10 cellular contexts compared by ENCODE assay signal in the genomic region with DNA sequence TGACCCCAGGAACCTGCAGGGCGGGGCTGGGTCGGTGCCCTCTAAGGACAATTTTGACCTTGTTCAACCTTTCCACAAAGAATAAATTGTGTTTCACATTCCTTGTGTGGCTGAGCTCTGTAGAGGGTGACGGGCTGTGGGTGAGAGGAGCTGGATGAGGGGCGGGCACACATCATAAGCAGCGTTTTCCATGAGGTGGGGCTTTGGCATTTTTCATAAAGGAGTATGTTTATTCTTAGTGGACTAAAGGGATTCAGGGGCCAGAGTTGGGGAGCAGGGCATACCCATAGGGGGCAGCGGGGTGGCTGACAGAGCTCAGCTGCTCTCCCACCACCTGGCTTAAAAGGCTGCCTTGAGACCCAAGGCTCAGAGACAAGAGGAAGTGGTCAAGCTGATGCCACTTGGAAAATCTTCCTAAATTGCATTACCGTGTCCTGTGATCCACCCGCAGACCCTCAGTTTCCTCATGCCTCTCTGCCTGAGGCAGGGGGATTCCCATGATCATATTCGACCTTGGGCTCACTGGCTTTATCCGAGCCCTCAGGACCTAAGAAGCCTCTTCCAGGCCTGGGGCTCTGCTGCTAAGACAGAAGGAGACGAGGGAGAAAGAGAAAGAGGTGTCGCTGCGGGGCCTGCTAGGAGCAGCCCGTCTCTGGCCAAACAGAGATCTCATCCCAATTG. TPM values are rescaled to one million over a fixed set of nuclear protein-coding genes. Genes with fewer than 3 reads are reported as not detected.
DNase-seq lines count a peak whose midpoint lies in the region; ATAC-seq, FAIRE-seq and TF ChIP-seq lines count a peak whose summit lies in the region.
"Had no signal": no experiment of that assay in that cellular context is flagged by ENCODE, and none has a peak within 500 bp of the region (broad histone marks: within the 10 kb centered on the region; RNA-seq: fewer than 3 reads in every experiment).

No MANE protein-coding gene starts in this region.

- no peaks in the 10 kb centered on the region for H3K9me2 ChIP-seq in GM23248 (ENCODE audit: insufficient read depth)

- H3K27ac ChIP-seq in GM23248 (peak overlapping the region; percentile 100), astrocyte (ENCODE audit: low read depth, low read length) (peak overlapping the region; percentile 99), spleen (peak overlapping the region; percentile 43 to 82 (median 68))

- peak overlapping the region; percentile 46; the same call in 1 of the 2 replicates for H3K4me3 ChIP-seq in GM23248
- H3K4me3 ChIP-seq in astrocyte (ENCODE audit: insufficient read depth, low read depth, low read length), result peak overlapping the region; percentile 34
- H3K4me3 ChIP-seq in spleen, result no peak overlapping the region

- peak overlapping the region; percentile 94 for H3K9ac ChIP-seq in GM23248
- peak overlapping the region; percentile 85 for H3K9ac ChIP-seq in astrocyte (ENCODE audit: low read length)

- no peaks in the 10 kb centered on the region for H3K27me3 Mint-ChIP-seq in astrocyte (ENCODE audit: low read depth, unreplicated experiment)
- H3K27me3 Mint-ChIP-seq: activated naive CD4-positive, alpha-beta T cell treated with anti-CD3 and anti-CD28 coated beads, Interleukin-2, amount 50 U/mL, for 24 hours had no signal

- FAIRE-seq in astrocyte (lab: Jason Lieb, UNC), result no peak

- peaks cover 68% of the 10 kb centered on the region for H3K4me1 ChIP-seq in GM23248 (ENCODE audit: insufficient read depth)
- peaks cover 70% of the 10 kb centered on the region for H3K4me1 ChIP-seq in astrocyte (ENCODE audit: insufficient read depth, low read length)
- peaks cover 18 to 77% (median 55%) of the 10 kb centered on the region in 6 donors for H3K4me1 ChIP-seq in spleen

- TF ChIP-seq CTCF in astrocyte (IDR thresholded peaks at IDR 0.05; ENCODE audit: insufficient read depth, low read depth, low read length) (no peak), spleen (IDR thresholded peaks at IDR 0.05 in 8 of 11, conservative IDR thresholded peaks at IDR 0.05 in 3 of 11) (no peak)

- H4K20me1 ChIP-seq in GM23248 (ENCODE audit: insufficient read depth) (no peaks in the 10 kb centered on the region), astrocyte (ENCODE audit: insufficient read depth, low read length) (peaks cover 35% of the 10 kb centered on the region)

- H2AFZ ChIP-seq in GM23248 (no peak overlapping the region), astrocyte (ENCODE audit: low read depth, low read length) (no peak overlapping the region)

- no peaks in the 10 kb centered on the region for H3K27me3 ChIP-seq in GM23248 (replicated peaks; ENCODE audit: insufficient read depth)
- H3K27me3 ChIP-seq in astrocyte (ENCODE audit: insufficient read depth, low read length), result no peaks in the 10 kb centered on the region
- peaks cover 0 to 14% (median 0%) of the 10 kb centered on the region in 7 donors for H3K27me3 ChIP-seq in spleen (replicated peaks in 1 of 7)

- peak overlapping the region; percentile 81 for H3K27ac Mint-ChIP-seq in astrocyte (ENCODE audit: unreplicated experiment)
- H3K27ac Mint-ChIP-seq: activated naive CD4-positive, alpha-beta T cell treated with anti-CD3 and anti-CD28 coated beads, Interleukin-2, amount 50 U/mL, for 24 hours had no signal

- H3K36me3 ChIP-seq in GM23248 (ENCODE audit: low read depth), result peaks cover 34% of the 10 kb centered on the region
- peaks cover 32% of the 10 kb centered on the region for H3K36me3 ChIP-seq in astrocyte (ENCODE audit: insufficient read depth, low read length)
- peaks cover 0 to 45% (median 16%) of the 10 kb centered on the region in 6 donors for H3K36me3 ChIP-seq in spleen

- in situ Hi-C loops in GM23248 (cut with MboI), result no loop called here

- no peak for ATAC-seq in GM21526 (IDR thresholded peaks at IDR 0.05; ENCODE audit: low FRiP score, unreplicated experiment)
- ATAC-seq in HG03565 (IDR thresholded peaks at IDR 0.05; ENCODE audit: unreplicated experiment), result no peak
- ATAC-seq: naive thymus-derived CD8-positive, alpha-beta T cell had no signal

- H3K36me3 Mint-ChIP-seq in astrocyte (ENCODE audit: low read depth, unreplicated experiment), result peaks cover 10% of the 10 kb centered on the region
- H3K36me3 Mint-ChIP-seq: activated naive CD4-positive, alpha-beta T cell treated with anti-CD3 and anti-CD28 coated beads, Interleukin-2, amount 50 U/mL, for 24 hours; naive thymus-derived CD8-positive, alpha-beta T cell had no signal

- WGBS in GM23248 (ENCODE audit: low coverage in 1 of 2, low lambda C conversion rate in 2 of 2, missing lambda C conversion rate in 2 of 2), 2 experiments, result 9 to 11% methylated on average over 14 of the region's 14 CpGs
- WGBS in spleen, 5 donors, result 28 to 55% (median 38%) methylated on average over 14 of the region's 14 CpGs

- H3F3A ChIP-seq in GM23248 (ENCODE audit: insufficient read depth), result peaks cover 84% of the 10 kb centered on the region

- DNase-seq in GM23248 (peak; percentile 83), astrocyte (ENCODE audit: low read depth) (peak; percentile 72), iPS-NIHi11 (ENCODE audit: low spot score) (peak; percentile 54), spleen (no peak), T-helper 9 cell (no peak)
- DNase-seq in activated effector memory CD4-positive, alpha-beta T cell treated with anti-CD3 and anti-CD28 coated beads, Interleukin-2, amount 50 U/mL, for 16 hours, result no peak
- DNase-seq: naive thymus-derived CD8-positive, alpha-beta T cell had no signal

- peak overlapping the region; percentile 29 for H3K4me3 Mint-ChIP-seq in astrocyte (ENCODE audit: unreplicated experiment)
- H3K4me3 Mint-ChIP-seq: activated naive CD4-positive, alpha-beta T cell treated with anti-CD3 and anti-CD28 coated beads, Interleukin-2, amount 50 U/mL, for 24 hours; naive thymus-derived CD8-positive, alpha-beta T cell had no signal

- no peak for TF ChIP-seq POLR2A in spleen (IDR thresholded peaks at IDR 0.05)

- H3K4me1 Mint-ChIP-seq in astrocyte (ENCODE audit: low read depth, unreplicated experiment), result peaks cover 27% of the 10 kb centered on the region

- peaks cover 4% of the 10 kb centered on the region for H3K9me3 Mint-ChIP-seq in astrocyte (ENCODE audit: unreplicated experiment)
- H3K9me3 Mint-ChIP-seq: activated naive CD4-positive, alpha-beta T cell treated with anti-CD3 and anti-CD28 coated beads, Interleukin-2, amount 50 U/mL, for 24 hours; naive thymus-derived CD8-positive, alpha-beta T cell had no signal

- no peaks in the 10 kb centered on the region for H3K9me3 ChIP-seq in GM23248 (ENCODE audit: low read depth)
- H3K9me3 ChIP-seq in astrocyte (ENCODE audit: insufficient read depth, low read depth, low read length), result no peaks in the 10 kb centered on the region
- no peaks in the 10 kb centered on the region for H3K9me3 ChIP-seq in spleen

- H3K79me2 ChIP-seq in GM23248 (ENCODE audit: insufficient read depth), result peaks cover 36% of the 10 kb centered on the region
- peaks cover 33% of the 10 kb centered on the region for H3K79me2 ChIP-seq in astrocyte (ENCODE audit: insufficient read depth, low read length)

- intact Hi-C loops in spleen (cut with DNase I; ENCODE audit: low total_unique reads), result no loop called here

- H3K4me2 ChIP-seq in GM23248 (ENCODE audit: unreplicated experiment) (peak overlapping the region; percentile 88), astrocyte (ENCODE audit: low read length) (peak overlapping the region; percentile 61)

RNA-seq across cellular contexts. Expression of a gene that starts 11.4 kb away (rescaled TPM):
- total RNA-seq in GM23248 (2014; rRNA removed; shearing (Covaris generic)), result 450 and 475 TPM in 2 replicates
- 50.1 and 50.8 TPM in 2 replicates for polyA plus RNA-seq in GM23248 (2016; fragmentation: Nextera tagmentation; extraction: Ambion mirVana)
- 911 and 1,063 TPM in 2 replicates for total RNA-seq in astrocyte
- total RNA-seq in spleen, result 100 to 1,000 TPM in 1 of 7 donors, 10 to 100 TPM in 6; 42.6 to 126 (median 65.2) TPM
- 10 to 100 TPM in 2 of 3 donors, 1 to 10 TPM in 1; 6.6 to 30.8 (median 15.6) TPM for polyA plus RNA-seq in spleen
- polyA plus RNA-seq: naive thymus-derived CD8-positive, alpha-beta T cell had no signal

RNA-seq across cellular contexts. Expression of a gene that starts 18.1 kb away (rescaled TPM):
- total RNA-seq in GM23248 (2014; rRNA removed; shearing (Covaris generic)), result 44.3 and 96.6 TPM in 2 replicates
- polyA plus RNA-seq in GM23248 (2016; fragmentation: Nextera tagmentation; extraction: Ambion mirVana), result 208 and 230 TPM in 2 replicates
- total RNA-seq in astrocyte, result 169 and 182 TPM in 2 replicates
- 100 to 1,000 TPM in 1 of 7 donors, 10 to 100 TPM in 6; 55.2 to 111 (median 62.8) TPM for total RNA-seq in spleen
- polyA plus RNA-seq in spleen, result 100 to 1,000 TPM in 2 of 3 donors, 10 to 100 TPM in 1; 88.8 to 138 (median 137) TPM

RNA-seq across cellular contexts. Expression of a gene that starts 23.7 kb away (rescaled TPM):
- 202 and 253 TPM in 2 replicates for total RNA-seq in GM23248 (2014; rRNA removed; shearing (Covaris generic))
- polyA plus RNA-seq in GM23248 (2016; fragmentation: Nextera tagmentation; extraction: Ambion mirVana), result 159 and 161 TPM in 2 replicates
- total RNA-seq in astrocyte, result 142 and 157 TPM in 2 replicates
- 100 to 1,000 TPM in 6 of 7 donors, 10 to 100 TPM in 1; 99.6 to 205 (median 110) TPM for total RNA-seq in spleen
- polyA plus RNA-seq in spleen, result 10 to 100 TPM in 1 of 3 donors, 1 to 10 TPM in 2; 7.9 to 22.3 (median 8.9) TPM

RNA-seq across cellular contexts. Expression of a gene that starts 32.6 kb away (rescaled TPM):
- 0.65 and 0.89 TPM in 2 replicates for total RNA-seq in GM23248 (2014; rRNA removed; shearing (Covaris generic))
- 0.63 and 1.7 TPM in 2 replicates for polyA plus RNA-seq in GM23248 (2016; fragmentation: Nextera tagmentation; extraction: Ambion mirVana)
- total RNA-seq in astrocyte, result 13.3 and 14.3 TPM in 2 replicates
- total RNA-seq in spleen, result 100 to 1,000 TPM in 4 of 7 donors, 10 to 100 TPM in 3; 56.4 to 165 (median 112) TPM
- 10 to 100 TPM; 34.2 to 46.5 (median 35.3) TPM for polyA plus RNA-seq in spleen

RNA-seq across cellular contexts. Expression of a gene that starts 35.2 kb away (rescaled TPM):
- 0.22 TPM in 1 of 2 replicates, not detected in the other for total RNA-seq in GM23248 (2014; rRNA removed; shearing (Covaris generic))
- polyA plus RNA-seq in GM23248 (2016; fragmentation: Nextera tagmentation; extraction: Ambion mirVana) (0.29 TPM in 1 of 2 replicates, not detected in the other), spleen (1 to 10 TPM; 2.2 to 5.2 (median 3.4) TPM)
- total RNA-seq in astrocyte (0.48 and 0.79 TPM in 2 replicates), spleen (1 to 10 TPM; 1.4 to 5.8 (median 3.0) TPM)

Comparison
In these comparisons a context has a peak if more than half of its experiments do, and no peak if none do; other contexts are left out.
1. DNase-seq: peak in GM23248 (single experiment), astrocyte (single experiment) and iPS-NIHi11 (single experiment); none in spleen (single experiment), activated effector memory CD4-positive, alpha-beta T cell treated with anti-CD3 and anti-CD28 coated beads, Interleukin-2, amount 50 U/mL, for 16 hours (single experiment) and T-helper 9 cell (single experiment).
2. H3K4me3 ChIP-seq: peak in GM23248 (single experiment) and astrocyte (single experiment); none in spleen (0 of 8).
3. Peak in every context shown above with its lines, with median percentiles within 50 percentile points of each other: H3K27ac ChIP-seq.